9 cellular contexts compared by ENCODE assay signal in the genomic region with DNA sequence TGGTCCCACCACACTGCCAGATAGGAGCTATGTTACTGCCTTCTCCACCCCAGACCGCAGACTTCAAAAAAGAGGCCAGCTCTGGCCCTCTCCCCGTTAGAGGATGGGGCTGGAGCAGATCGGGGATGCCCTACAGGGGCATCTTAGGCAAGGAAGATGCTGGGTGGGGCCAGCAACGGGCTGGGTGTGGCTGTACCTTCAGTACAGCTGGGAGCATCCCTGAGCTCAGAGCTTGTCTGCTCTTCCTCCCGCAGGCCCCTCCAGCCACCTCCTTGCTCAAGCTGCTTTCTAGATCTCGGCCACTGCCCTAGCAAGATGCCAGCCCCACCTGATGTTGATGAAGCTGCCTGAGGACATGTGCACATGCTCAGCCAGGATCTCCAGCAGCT. TPM values are rescaled to one million over a fixed set of nuclear protein-coding genes. Genes with fewer than 3 reads are reported as not detected.
"Had no signal": no experiment of that assay in that cellular context is flagged by ENCODE, and none has a peak within 500 bp of the region (broad histone marks: within the 10 kb centered on the region; RNA-seq: fewer than 3 reads in every experiment).

No MANE protein-coding gene starts in this region.

- H3K36me3 Mint-ChIP-seq: activated naive CD4-positive, alpha-beta T cell treated with anti-CD3 and anti-CD28 coated beads, Interleukin-2, amount 50 U/mL, for 24 hours had no signal

- H3K4me3 Mint-ChIP-seq: activated B cell treated with CpG ODN at 0.5 μM for 24 hours; activated naive CD4-positive, alpha-beta T cell treated with anti-CD3 and anti-CD28 coated beads, Interleukin-2, amount 50 U/mL, for 24 hours; T-helper 17 cell had no signal

- H3K27ac Mint-ChIP-seq: activated B cell treated with CpG ODN at 0.5 μM for 24 hours; activated naive CD4-positive, alpha-beta T cell treated with anti-CD3 and anti-CD28 coated beads, Interleukin-2, amount 50 U/mL, for 24 hours; T-helper 17 cell had no signal

- H3K9me3 Mint-ChIP-seq: activated B cell treated with CpG ODN at 0.5 μM for 24 hours; activated naive CD4-positive, alpha-beta T cell treated with anti-CD3 and anti-CD28 coated beads, Interleukin-2, amount 50 U/mL, for 24 hours had no signal

- H3K9me3 ChIP-seq: breast epithelium, transverse colon had no signal

- H3K27ac ChIP-seq: breast epithelium, transverse colon had no signal

- H3K4me3 ChIP-seq: breast epithelium, transverse colon had no signal

- H3K36me3 ChIP-seq: breast epithelium, transverse colon had no signal

RNA-seq across cellular contexts. Expression of a gene that starts 9.8 kb away (rescaled TPM):
- total RNA-seq: activated B cell treated with CpG ODN at 0.5 μM for 24 hours had no signal
- polyA plus RNA-seq: liver had no signal

RNA-seq across cellular contexts. Expression of a gene that starts 33.2 kb away (rescaled TPM):
- total RNA-seq: activated B cell treated with CpG ODN at 0.5 μM for 24 hours, breast epithelium, chondrocyte, glomerular endothelial cell, liver, T-helper 17 cell, transverse colon had no signal
- polyA plus RNA-seq: esophagus, liver had no signal

RNA-seq across cellular contexts. Expression of a gene that starts 46.3 kb away (rescaled TPM):
- total RNA-seq: activated B cell treated with CpG ODN at 0.5 μM for 24 hours, chondrocyte, glomerular endothelial cell, T-helper 17 cell, transverse colon had no signal
